Comparison of ENCODE assay signal across 17 cellular contexts in the genomic region with DNA sequence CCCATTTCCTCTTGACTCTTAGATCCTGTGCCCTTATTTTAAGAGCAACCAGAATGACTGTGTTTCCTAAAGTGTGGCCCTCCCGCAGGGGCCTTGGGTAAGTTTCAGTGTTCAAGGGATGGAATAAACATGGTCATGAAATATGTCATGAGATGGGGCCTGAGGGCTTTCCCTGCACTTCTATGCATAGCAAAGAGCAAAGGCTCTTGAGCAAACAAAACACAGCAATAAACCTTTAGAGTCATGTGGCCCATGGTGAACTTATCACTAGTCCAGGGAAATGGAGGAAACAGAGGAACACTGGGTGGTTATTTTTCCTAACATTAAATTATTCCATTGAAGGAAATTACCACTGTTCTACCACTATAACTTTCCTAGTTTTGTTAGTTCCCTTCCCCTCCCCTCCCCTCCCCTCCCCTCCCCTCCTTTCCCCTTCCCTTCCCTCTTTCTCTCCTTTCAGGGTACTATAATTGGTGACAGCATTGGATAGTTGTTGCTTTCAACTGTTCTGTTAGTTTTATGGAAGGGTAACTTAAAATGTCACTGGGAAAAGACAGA.
"Had no signal": no experiment of that assay in that cellular context is flagged by ENCODE, and none has a peak within 500 bp of the region (broad histone marks: within the 10 kb centered on the region; RNA-seq: fewer than 3 reads in every experiment).

No MANE protein-coding gene starts in this region.

- DNase-seq: activated CD4-positive, alpha-beta T cell treated with anti-CD3 and anti-CD28 coated beads, Interleukin-2, amount 50 U/mL, for 48 hours; activated gamma-delta T cell treated with Interleukin-2 at 50 U/mL for 16 hours; activated T-cell treated with anti-CD3 and anti-CD28 coated beads for 4 hours; adrenal gland; central memory CD4-positive, alpha-beta T cell; effector memory CD8-positive, alpha-beta T cell; esophagus squamous epithelium; heart left ventricle; islet precursor cell; left cardiac atrium; nephron progenitor cell; small intestine; stimulated activated CD8-positive, alpha-beta memory T cell treated with anti-CD3 and anti-CD28 coated beads, Interleukin-4, amount 100 ng/mL, for 48 hours; stimulated activated naive B cell treated with anti-CD40 and anti-IgM and Interleukin-4, amounts not matched to agents 10 μg/mL and 1 μg/mL and 100 μg/mL, for 72 hours; transverse colon had no signal

- ATAC-seq: effector memory CD8-positive, alpha-beta T cell; heart left ventricle; left cardiac atrium; sciatic nerve; stimulated activated naive B cell treated with anti-CD40 and anti-IgM and Interleukin-4, amounts not matched to agents 10 μg/mL and 1 μg/mL and 100 μg/mL, for 72 hours; WTC11 had no signal
